9 cellular contexts compared by ENCODE assay signal in genomic region chr11:61482513-61482912, GRCh38. TPM values are rescaled to one million over a fixed set of nuclear protein-coding genes. Genes with fewer than 3 reads are reported as not detected.
DNase-seq lines count a peak whose midpoint lies in the region; ATAC-seq and TF ChIP-seq lines count a peak whose summit lies in the region.
"Had no signal": no experiment of that assay in that cellular context is flagged by ENCODE, and none has a peak within 500 bp of the region (broad histone marks: within the 10 kb centered on the region; RNA-seq: fewer than 3 reads in every experiment).

No MANE protein-coding gene starts in this region.

- CTCF ChIA-PET in activated CD4-positive, alpha-beta memory T cell treated with anti-CD3 and anti-CD28 coated beads, Interleukin-2, amount 10 ng/mL, durations not matched to agents 7 days and 5 days (lab: Charles Lee): interaction anchor here (1.0 to 5.5 kb wide), 5 partner anchors 10 to 110 kb away, joined by 3 to 52 read pairs (median 4); no protein-coding TSS in a partner anchor

- H3K27me3 ChIP-seq in upper lobe of right lung: peaks cover 6% of the 10 kb centered on the region

- H3K9me3 Mint-ChIP-seq in activated CD4-positive, alpha-beta memory T cell treated with anti-CD3 and anti-CD28 coated beads, Interleukin-2, amount 10 ng/mL, durations not matched to agents 7 days and 5 days: no peaks in the 10 kb centered on the region

- H3K36me3 ChIP-seq in upper lobe of right lung: no peaks in the 10 kb centered on the region

- intact Hi-C loops in upper lobe of right lung (cut with DNase I): no loop called here
- intact Hi-C loops in posterior vena cava (cut with DNase I): loop anchor here in 1 of 2 donors (5.0 to 10.0 kb wide), 2 partner anchors 35 to 152 kb away; no protein-coding TSS in a partner anchor

- peak; percentile 23 for DNase-seq in activated naive CD4-positive, alpha-beta T cell treated with Interleukin-2 at 50 U/mL for 16 hours
- DNase-seq in activated naive CD4-positive, alpha-beta T cell (lab: John Stamatoyannopoulos, UW): no peak
- peak; percentile 33 for DNase-seq in activated CD4-positive, alpha-beta memory T cell treated with anti-CD3 and anti-CD28 coated beads, Interleukin-2, amount 10 ng/mL, durations not matched to agents 7 days and 5 days
- peak; percentile 89 for DNase-seq in iPS-NIHi11 (ENCODE audit: low spot score)
- no peak for DNase-seq in upper lobe of right lung
- DNase-seq in globus pallidus (ENCODE audit: low spot score): no peak
- no peak for DNase-seq in posterior vena cava (ENCODE audit: low spot score)

- H3K4me3 Mint-ChIP-seq in activated CD4-positive, alpha-beta memory T cell treated with anti-CD3 and anti-CD28 coated beads, Interleukin-2, amount 10 ng/mL, durations not matched to agents 7 days and 5 days: no peak overlapping the region

- TF ChIP-seq CTCF in upper lobe of right lung (IDR thresholded peaks at IDR 0.05): peak; percentile 46

- no peak overlapping the region for H3K27ac Mint-ChIP-seq in activated CD4-positive, alpha-beta memory T cell treated with anti-CD3 and anti-CD28 coated beads, Interleukin-2, amount 10 ng/mL, durations not matched to agents 7 days and 5 days

- no peaks in the 10 kb centered on the region for H3K4me1 ChIP-seq in upper lobe of right lung

- H3K27me3 Mint-ChIP-seq in activated CD4-positive, alpha-beta memory T cell treated with anti-CD3 and anti-CD28 coated beads, Interleukin-2, amount 10 ng/mL, durations not matched to agents 7 days and 5 days: no peaks in the 10 kb centered on the region

- H3K9me3 ChIP-seq in upper lobe of right lung: no peaks in the 10 kb centered on the region

- no peaks in the 10 kb centered on the region for H3K36me3 Mint-ChIP-seq in activated CD4-positive, alpha-beta memory T cell treated with anti-CD3 and anti-CD28 coated beads, Interleukin-2, amount 10 ng/mL, durations not matched to agents 7 days and 5 days (ENCODE audit: low read depth)

- POLR2A ChIA-PET in activated CD4-positive, alpha-beta memory T cell treated with anti-CD3 and anti-CD28 coated beads, Interleukin-2, amount 10 ng/mL, durations not matched to agents 7 days and 5 days (lab: Charles Lee): no interaction called here

- ATAC-seq in upper lobe of right lung: peak; percentile 37
- ATAC-seq in GM21360 (IDR thresholded peaks at IDR 0.05; ENCODE audit: unreplicated experiment): no peak

- no peak overlapping the region for H3K4me3 ChIP-seq in upper lobe of right lung

- peaks cover 3% of the 10 kb centered on the region for H3K4me1 Mint-ChIP-seq in activated CD4-positive, alpha-beta memory T cell treated with anti-CD3 and anti-CD28 coated beads, Interleukin-2, amount 10 ng/mL, durations not matched to agents 7 days and 5 days

- H3K27ac ChIP-seq in upper lobe of right lung: no peak overlapping the region

RNA-seq across cellular contexts. Expression of gene LRRC10B, which starts 26.0 kb away (rescaled TPM):
- under 1 TPM in 1 of 2 experiments, not detected in 1; 0.13 TPM for total RNA-seq in activated CD4-positive, alpha-beta memory T cell treated with anti-CD3 and anti-CD28 coated beads, Interleukin-2, amount 10 ng/mL, durations not matched to agents 7 days and 5 days
- total RNA-seq in upper lobe of right lung (0.29 TPM), posterior vena cava (1 to 10 TPM; 1.5 to 1.6 TPM)
- total RNA-seq: activated CD8-positive, alpha-beta memory T cell treated with anti-CD3 and anti-CD28 coated beads for 36 hours had no signal

RNA-seq across cellular contexts. Expression of gene SDHAF2, which starts 52.6 kb away (rescaled TPM):
- 10 to 100 TPM; 47.3 to 47.5 TPM for total RNA-seq in activated CD4-positive, alpha-beta memory T cell treated with anti-CD3 and anti-CD28 coated beads, Interleukin-2, amount 10 ng/mL, durations not matched to agents 7 days and 5 days
- total RNA-seq in upper lobe of right lung: 34.1 TPM
- total RNA-seq in posterior vena cava: 10 to 100 TPM; 23.4 to 24.9 TPM

RNA-seq across cellular contexts. Expression of gene CPSF7, which starts 52.7 kb away (rescaled TPM):
- total RNA-seq in activated CD4-positive, alpha-beta memory T cell treated with anti-CD3 and anti-CD28 coated beads, Interleukin-2, amount 10 ng/mL, durations not matched to agents 7 days and 5 days: 10 to 100 TPM; 89.6 to 90.2 TPM
- total RNA-seq in upper lobe of right lung: 75.8 TPM
- total RNA-seq in posterior vena cava: 10 to 100 TPM; 51.5 to 52.0 TPM

Comparison
In these comparisons a context has a peak if more than half of its experiments do, and no peak if none do; other contexts are left out.
1. DNase-seq: peak in activated naive CD4-positive, alpha-beta T cell treated with Interleukin-2 at 50 U/mL for 16 hours (single experiment), activated CD4-positive, alpha-beta memory T cell treated with anti-CD3 and anti-CD28 coated beads, Interleukin-2, amount 10 ng/mL, durations not matched to agents 7 days and 5 days (single experiment) and iPS-NIHi11 (single experiment); none in activated naive CD4-positive, alpha-beta T cell (0 of 4), upper lobe of right lung (single experiment), globus pallidus (single experiment) and posterior vena cava (single experiment).